In genomic region chr4:104866809-104867208, GRCh38 we compare ENCODE assay signal across 27 cellular contexts.
"Had no signal": no experiment of that assay in that cellular context is flagged by ENCODE, and none has a peak within 500 bp of the region (broad histone marks: within the 10 kb centered on the region; RNA-seq: fewer than 3 reads in every experiment).

No MANE protein-coding gene starts in this region.

- H3K27ac ChIP-seq: adrenal gland, Peyer's patch, RWPE1, SJCRH30, WERI-Rb-1 had no signal

- H3K27ac Mint-ChIP-seq: activated CD8-positive, alpha-beta T cell treated with anti-CD3 and anti-CD28 coated beads for 36 hours; activated naive CD4-positive, alpha-beta T cell treated with anti-CD3 and anti-CD28 coated beads, Interleukin-2, amount 10 ng/mL, durations not matched to agents 7 days and 5 days; activated naive CD8-positive, alpha-beta T cell treated with anti-CD3 and anti-CD28 coated beads for 36 hours; activated T-cell treated with anti-CD3 and anti-CD28 coated beads, Interleukin-2, amount 50 U/mL, for 72 hours; activated T-helper 2 cell treated with anti-CD3 and anti-CD28 coated beads, Interferon-gamma antibody, Interleukin-2, Interleukin-4, amounts not matched to agents 10 μg/mL and 5 μg/mL and 100 μg/mL, durations not matched to agents 14 hours and 24 hours and 36 hours had no signal

- H3K4me3 ChIP-seq: adrenal gland, Peyer's patch, SJCRH30 had no signal

- H3K4me1 Mint-ChIP-seq: activated naive CD4-positive, alpha-beta T cell treated with anti-CD3 and anti-CD28 coated beads, Interleukin-2, amount 10 ng/mL, durations not matched to agents 7 days and 5 days; activated naive CD8-positive, alpha-beta T cell treated with anti-CD3 and anti-CD28 coated beads for 36 hours had no signal

- H3K9me3 Mint-ChIP-seq: activated CD8-positive, alpha-beta T cell treated with anti-CD3 and anti-CD28 coated beads for 36 hours; activated naive CD4-positive, alpha-beta T cell treated with anti-CD3 and anti-CD28 coated beads, Interleukin-2, amount 10 ng/mL, durations not matched to agents 7 days and 5 days; activated naive CD8-positive, alpha-beta T cell treated with anti-CD3 and anti-CD28 coated beads for 36 hours; activated T-cell treated with anti-CD3 and anti-CD28 coated beads, Interleukin-2, amount 50 U/mL, for 72 hours; activated T-helper 2 cell treated with anti-CD3 and anti-CD28 coated beads, Interferon-gamma antibody, Interleukin-2, Interleukin-4, amounts not matched to agents 10 μg/mL and 5 μg/mL and 100 μg/mL, durations not matched to agents 14 hours and 24 hours and 36 hours had no signal

- ATAC-seq: activated CD4-positive, CD25-positive, alpha-beta regulatory T cell treated with anti-CD3 and anti-CD28 coated beads, Interleukin-2, amount 50 U/mL, for 24 hours; activated CD8-positive, alpha-beta T cell treated with anti-CD3 and anti-CD28 coated beads for 36 hours; activated T-cell treated with anti-CD3 and anti-CD28 coated beads, Interleukin-2, amount 50 U/mL, for 72 hours had no signal

- DNase-seq: activated CD4-positive, alpha-beta T cell treated with anti-CD3 and anti-CD28 coated beads for 4 hours; activated CD8-positive, alpha-beta memory T cell treated with anti-CD3 and anti-CD28 coated beads, Interleukin-2, amount 50 U/mL, for 4 hours; activated CD8-positive, alpha-beta T cell treated with anti-CD3 and anti-CD28 coated beads for 36 hours; activated gamma-delta T cell treated with Interleukin-2 at 50 U/mL for 16 hours; activated naive CD4-positive, alpha-beta T cell treated with anti-CD3 and anti-CD28 coated beads, Interleukin-2, amount 10 ng/mL, durations not matched to agents 7 days and 5 days; activated naive CD8-positive, alpha-beta T cell treated with anti-CD3 and anti-CD28 coated beads for 36 hours; activated T-cell treated with anti-CD3 and anti-CD28 coated beads, Interleukin-2, amount 50 U/mL, for 72 hours; adrenal gland; anterior cingulate cortex; central memory CD4-positive, alpha-beta T cell; NCI-H1092; NCI-H1417 treated with DMSO at 0.1 percent for 48 hours; NCI-H1694; NCI-H2029; NCI-H2107; NCI-H510A treated with DMSO at 0.1 percent for 48 hours; NK-92 treated with Interleukin-12 subunit alpha and Interleukin-12 subunit beta, amount 100 ng/mL, for 24 hours; Peyer's patch; Right ventricle myocardium superior; SJCRH30; SK-N-SH; T-helper 1 cell; WERI-Rb-1 had no signal

- H3K4me2 ChIP-seq: SK-N-SH had no signal

- H3K9me3 ChIP-seq: adrenal gland, Peyer's patch, SJCRH30 had no signal

- H3K9ac ChIP-seq: SK-N-SH had no signal

- H3K36me3 ChIP-seq: adrenal gland, Peyer's patch, SJCRH30, WERI-Rb-1 had no signal

- FAIRE-seq: bronchial epithelial cell had no signal

- H3K4me3 Mint-ChIP-seq: activated CD8-positive, alpha-beta T cell treated with anti-CD3 and anti-CD28 coated beads for 36 hours; activated naive CD4-positive, alpha-beta T cell treated with anti-CD3 and anti-CD28 coated beads, Interleukin-2, amount 10 ng/mL, durations not matched to agents 7 days and 5 days; activated naive CD8-positive, alpha-beta T cell treated with anti-CD3 and anti-CD28 coated beads for 36 hours; activated T-cell treated with anti-CD3 and anti-CD28 coated beads, Interleukin-2, amount 50 U/mL, for 72 hours had no signal

- H3K27me3 ChIP-seq: adrenal gland, Peyer's patch, SJCRH30 had no signal

- H3K36me3 Mint-ChIP-seq: activated naive CD4-positive, alpha-beta T cell treated with anti-CD3 and anti-CD28 coated beads, Interleukin-2, amount 10 ng/mL, durations not matched to agents 7 days and 5 days; activated naive CD8-positive, alpha-beta T cell treated with anti-CD3 and anti-CD28 coated beads for 36 hours had no signal

- H3K27me3 Mint-ChIP-seq: activated naive CD4-positive, alpha-beta T cell treated with anti-CD3 and anti-CD28 coated beads, Interleukin-2, amount 10 ng/mL, durations not matched to agents 7 days and 5 days; activated naive CD8-positive, alpha-beta T cell treated with anti-CD3 and anti-CD28 coated beads for 36 hours had no signal

- H3K4me1 ChIP-seq: adrenal gland, Peyer's patch, SJCRH30 had no signal
